13 cellular contexts compared by ENCODE assay signal in the genomic region with DNA sequence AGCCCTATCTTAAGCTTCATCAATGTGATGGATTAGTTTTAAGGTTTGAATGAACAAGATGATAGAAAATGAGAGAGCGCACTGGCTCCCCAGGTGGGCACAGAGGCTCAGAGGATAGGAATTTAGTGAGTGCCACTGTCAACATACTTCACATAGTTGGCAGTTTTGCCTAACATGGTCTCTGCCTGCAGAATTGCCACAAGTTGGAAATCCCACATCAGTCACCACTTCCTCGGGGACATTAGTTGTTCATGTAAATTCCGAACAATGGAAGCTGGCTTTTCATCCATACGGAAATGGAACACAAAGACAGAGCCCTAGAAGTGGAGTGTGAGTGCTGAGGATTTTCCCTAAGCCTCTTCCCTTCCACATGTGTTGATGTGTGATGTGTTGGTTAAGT.
DNase-seq lines count a peak whose midpoint lies in the region; FAIRE-seq and TF ChIP-seq lines count a peak whose summit lies in the region.
"Had no signal": no experiment of that assay in that cellular context is flagged by ENCODE, and none has a peak within 500 bp of the region (broad histone marks: within the 10 kb centered on the region; RNA-seq: fewer than 3 reads in every experiment).

No MANE protein-coding gene starts in this region.

- no peaks in the 10 kb centered on the region for H4K20me1 ChIP-seq in OCI-LY1 (ENCODE audit: insufficient read depth, low read length)

- peak overlapping the region in 1 of 2 experiments; percentile 47 for H3K18ac ChIP-seq in mesenchymal stem cell (ENCODE audit: low read depth in 1 of 2, low read length in 2 of 2)

- H3K36me3 ChIP-seq in OCI-LY1 (ENCODE audit: insufficient read depth, low read length) (no peaks in the 10 kb centered on the region), ectodermal cell (ENCODE audit: control insufficient read depth, insufficient read depth, low read length) (no peaks in the 10 kb centered on the region), mesenchymal stem cell (ENCODE audit: control insufficient read depth in 1 of 2, insufficient read depth in 2 of 2, low read depth in 1 of 2, low read length in 2 of 2) (no peaks in the 10 kb centered on the region)

- FAIRE-seq in frontal cortex (lab: Jason Lieb, UNC): no peak

- H3K23ac ChIP-seq in mesenchymal stem cell (ENCODE audit: low read length in 2 of 2): no peak overlapping the region

- H2BK5ac ChIP-seq in mesenchymal stem cell (ENCODE audit: low read depth, low read length, poor library complexity, severe bottlenecking): no peak overlapping the region

- no peaks in the 10 kb centered on the region for H3K9me2 ChIP-seq in OCI-LY1 (ENCODE audit: low read depth, low read length)

- H3F3A ChIP-seq in OCI-LY1 (ENCODE audit: insufficient read depth, low read length): 0 out of 2 replicates have a peak, but pooled peaks cover 3% of the 10 kb centered on the region

- peak overlapping the region; percentile 88 for H3K27ac ChIP-seq in OCI-LY1 (ENCODE audit: low read depth, low read length, poor library complexity, severe bottlenecking)
- peak overlapping the region; percentile 36 for H3K27ac ChIP-seq in ectodermal cell (ENCODE audit: insufficient read depth, low read depth, low read length, poor library complexity, severe bottlenecking)
- peak overlapping the region; percentile 89 for H3K27ac ChIP-seq in mesenchymal stem cell (ENCODE audit: low read length, poor library complexity, severe bottlenecking)
- H3K27ac ChIP-seq: parathyroid adenoma, SK-N-MC had no signal

- H2BK120ac ChIP-seq in mesenchymal stem cell (ENCODE audit: low read depth, low read length): no peak overlapping the region

- no peak overlapping the region for H4K8ac ChIP-seq in mesenchymal stem cell (ENCODE audit: low read length)

- H2AFZ ChIP-seq in OCI-LY1 (ENCODE audit: low read length): no peak overlapping the region
- no peak overlapping the region for H2AFZ ChIP-seq in mesenchymal stem cell (ENCODE audit: low read depth, low read length)
- H2AFZ ChIP-seq: parathyroid adenoma had no signal

- H3K79me1 ChIP-seq in mesenchymal stem cell (replicated peaks; ENCODE audit: low read length, poor library complexity, severe bottlenecking): no peaks in the 10 kb centered on the region

- H3K14ac ChIP-seq in mesenchymal stem cell (ENCODE audit: low read length in 2 of 2): no peak overlapping the region

- H3K9me3 ChIP-seq in OCI-LY1 (ENCODE audit: low read length) (no peaks in the 10 kb centered on the region), ectodermal cell (ENCODE audit: control insufficient read depth, low read length) (no peaks in the 10 kb centered on the region), mesenchymal stem cell (ENCODE audit: control insufficient read depth, low read length) (no peaks in the 10 kb centered on the region)
- H3K9me3 ChIP-seq: mucosa of descending colon had no signal

- TF ChIP-seq CTCF in OCI-LY1 (IDR thresholded peaks at IDR 0.05; ENCODE audit: low read length): no peak

- no peaks in the 10 kb centered on the region for H3K27me3 ChIP-seq in OCI-LY1 (ENCODE audit: insufficient read depth, low read length)
- no peaks in the 10 kb centered on the region for H3K27me3 ChIP-seq in ectodermal cell (ENCODE audit: control insufficient read depth, insufficient read depth, low read length, poor library complexity, severe bottlenecking)
- H3K27me3 ChIP-seq in mesenchymal stem cell (ENCODE audit: control insufficient read depth in 1 of 2, insufficient read depth in 1 of 2, low read length in 2 of 2): no peaks in the 10 kb centered on the region

- no peak overlapping the region for H3K4me3 ChIP-seq in OCI-LY1 (ENCODE audit: low read depth, low read length, poor library complexity, severe bottlenecking)
- H3K4me3 ChIP-seq in ectodermal cell (ENCODE audit: insufficient read depth, low read depth, low read length): no peak overlapping the region
- no peak overlapping the region for H3K4me3 ChIP-seq in mesenchymal stem cell (ENCODE audit: insufficient read depth in 1 of 2, low read depth in 1 of 2, low read length in 2 of 2)
- H3K4me3 ChIP-seq: mucosa of descending colon, SK-N-MC had no signal

- no peak overlapping the region for H3K4ac ChIP-seq in mesenchymal stem cell (ENCODE audit: low read depth in 1 of 2, low read length in 2 of 2)

- H3K4me2 ChIP-seq in OCI-LY1 (ENCODE audit: low read length): no peak overlapping the region
- H3K4me2 ChIP-seq in mesenchymal stem cell (ENCODE audit: low read length, poor library complexity, severe bottlenecking): no peak overlapping the region

- no peak overlapping the region for H4K91ac ChIP-seq in mesenchymal stem cell (ENCODE audit: low read length)

- H3K4me1 ChIP-seq in OCI-LY1 (ENCODE audit: insufficient read depth, low read length, severe bottlenecking) (peaks cover 52% of the 10 kb centered on the region), ectodermal cell (ENCODE audit: control insufficient read depth, insufficient read depth, low read length) (no peaks in the 10 kb centered on the region), mesenchymal stem cell (ENCODE audit: control insufficient read depth, insufficient read depth, low read depth, low read length) (peaks cover 7% of the 10 kb centered on the region)
- H3K4me1 ChIP-seq: parathyroid adenoma had no signal

- no peak overlapping the region for H2BK15ac ChIP-seq in mesenchymal stem cell (ENCODE audit: low read depth, poor library complexity, severe bottlenecking)

- H2BK12ac ChIP-seq in mesenchymal stem cell (ENCODE audit: low read length in 2 of 2): peak overlapping the region in 1 of 2 experiments; percentile 24

- H3K79me2 ChIP-seq in OCI-LY1 (ENCODE audit: insufficient read depth, low read length): no peaks in the 10 kb centered on the region
- H3K79me2 ChIP-seq: parathyroid adenoma had no signal

- no peak overlapping the region for H2AK5ac ChIP-seq in mesenchymal stem cell (ENCODE audit: low read length, severe bottlenecking)

- DNase-seq in EH (ENCODE audit: low read depth): peak; percentile 57
- no peak for DNase-seq in mesenchymal stem cell
- DNase-seq in DMS53 (lab: John Stamatoyannopoulos, UW): no peak
- DNase-seq in activated naive CD4-positive, alpha-beta T cell (lab: John Stamatoyannopoulos, UW): no peak
- no peak for DNase-seq in frontal cortex (ENCODE audit: low spot score in 2 of 2)
- no peak for DNase-seq in NOMO-1 treated with DMSO at 0.1 percent for 48 hours (lab: John Stamatoyannopoulos, UW; ENCODE audit: unreplicated experiment)
- DNase-seq: activated CD8-positive, alpha-beta T cell treated with anti-CD3 and anti-CD28 coated beads, Interleukin-2, amount 10 ng/mL, durations not matched to agents 7 days and 5 days; activated effector memory CD4-positive, alpha-beta T cell treated with Interleukin-2 at 50 U/mL for 16 hours; mucosa of descending colon had no signal

- WGBS in ectodermal cell, 2 experiments: 82 to 83% methylated on average over 4 of the region's 4 CpGs
- WGBS in mesenchymal stem cell: 67% methylated on average over 4 of the region's 4 CpGs

- H3K9ac ChIP-seq in OCI-LY1 (ENCODE audit: low read length) (no peak overlapping the region), mesenchymal stem cell (ENCODE audit: low read length) (no peak overlapping the region)
- H3K9ac ChIP-seq: parathyroid adenoma had no signal

Comparison
In these comparisons a context has a peak if more than half of its experiments do, and no peak if none do; other contexts are left out.
1. H3K27ac ChIP-seq: peak in every context shown above with its lines; median percentile 89 in mesenchymal stem cell; 88 in OCI-LY1; 36 in ectodermal cell.